Comparison of ENCODE assay signal across 8 cellular contexts in genomic region chr10:132185601-132186487, GRCh38. TPM values are rescaled to one million over a fixed set of nuclear protein-coding genes. Genes with fewer than 3 reads are reported as not detected.
A peak's percentile ranks its signal among the peaks of the same experiment; 100 is the strongest.
DNase-seq lines count a peak whose midpoint lies in the region; ATAC-seq, FAIRE-seq and TF ChIP-seq lines count a peak whose summit lies in the region.

No MANE protein-coding gene starts in this region.

- H3K9ac ChIP-seq in GM12878 (ENCODE audit: control insufficient read depth, insufficient read depth, low read length) (no peak overlapping the region), kidney (ENCODE audit: low read length in 2 of 2) (no peak overlapping the region)

- H3K4me3 Mint-ChIP-seq in T-helper 1 cell treated with Interleukin-12 subunit alpha and Interleukin-12 subunit beta and Interleukin-4 antibody, amounts not matched to agents 30 μg/mL and 1 μg/mL, for 36 hours, result peak overlapping the region; percentile 70

- no peaks in the 10 kb centered on the region for H3K9me3 Mint-ChIP-seq in T-helper 1 cell treated with Interleukin-12 subunit alpha and Interleukin-12 subunit beta and Interleukin-4 antibody, amounts not matched to agents 30 μg/mL and 1 μg/mL, for 36 hours

- SMC1A ChIA-PET in GM12878 (lab: Charles Lee; ENCODE audit: uncharacterized antibody, unreplicated experiment), result no interaction called here

- no peak for ATAC-seq in GM12878

- in situ Hi-C loops in Caki2 (cut with HindIII; ENCODE audit: low pct_unique_long_range_greater_than_20kb, low sequenced_read_pairs), result no loop called here
- in situ Hi-C loops in GM12878 (cut with MboI), result no loop called here

- H2AFZ ChIP-seq in GM12878 (ENCODE audit: control insufficient read depth, low read depth, low read length), result no peak overlapping the region

- H3K36me3 Mint-ChIP-seq in T-helper 1 cell treated with Interleukin-12 subunit alpha and Interleukin-12 subunit beta and Interleukin-4 antibody, amounts not matched to agents 30 μg/mL and 1 μg/mL, for 36 hours (ENCODE audit: low read depth), result peaks cover 6% of the 10 kb centered on the region

- no peak for TF ChIP-seq RAD21 in GM12878 (IDR thresholded peaks at IDR 0.05; ENCODE audit: insufficient read depth, low read depth, low read length)

- no peak for TF ChIP-seq EP300 in GM12878 (IDR thresholded peaks at IDR 0.05; ENCODE audit: borderline replicate concordance in 1 of 2, control insufficient read depth in 1 of 2, low read depth in 2 of 2, low read length in 2 of 2)

- H3K4me1 Mint-ChIP-seq in T-helper 1 cell treated with Interleukin-12 subunit alpha and Interleukin-12 subunit beta and Interleukin-4 antibody, amounts not matched to agents 30 μg/mL and 1 μg/mL, for 36 hours (ENCODE audit: low read depth), result peaks cover 11% of the 10 kb centered on the region

- TF ChIP-seq POLR2A in GM12878 (IDR thresholded peaks at IDR 0.05; ENCODE audit: low read depth, low read length), result no peak

- no TSS peak for BruUV-seq in GM12878 (replicated peaks; lab: Mats Ljungman, UMichigan)

- no peak overlapping the region for H3K4me3 ChIP-seq in GM12878
- H3K4me3 ChIP-seq in kidney (ENCODE audit: low read length in 2 of 2), result no peak overlapping the region

- RAD21 ChIA-PET in GM12878 (lab: Charles Lee; ENCODE audit: unreplicated experiment), result no interaction called here

- POLR2A ChIA-PET in GM12878 (lab: Charles Lee), result no interaction called here

- no peak overlapping the region for H3K4me2 ChIP-seq in GM12878 (ENCODE audit: control insufficient read depth, insufficient read depth)

- DNase-seq in Caki2 (ENCODE audit: low read depth) (peak; percentile 58), GM12878 (ENCODE audit: low read depth, low spot score) (no peak), kidney (peak; percentile 83), urothelium cell line (ENCODE audit: low spot score) (no peak), SK-N-DZ (ENCODE audit: low spot score) (no peak), foreskin melanocyte (no peak)
- peak in 2 of 3 experiments; percentile 22 to 55 for DNase-seq in stimulated activated CD4-positive, alpha-beta T cell treated with anti-CD3 and anti-CD28 coated beads, TNF-alpha, amount 100 ng/mL, for 24 hours (ENCODE audit: low read depth in 3 of 3)

- no peak overlapping the region for H3K27ac Mint-ChIP-seq in T-helper 1 cell treated with Interleukin-12 subunit alpha and Interleukin-12 subunit beta and Interleukin-4 antibody, amounts not matched to agents 30 μg/mL and 1 μg/mL, for 36 hours

- 52% methylated on average over 65 of the region's 99 CpGs for WGBS in GM12878 (ENCODE audit: insufficient coverage, insufficient replicate concordance, low lambda C conversion rate, missing lambda C conversion rate)

- H3K36me3 ChIP-seq in GM12878 (ENCODE audit: control insufficient read depth in 2 of 2, insufficient read depth in 2 of 2, low read length in 1 of 2) (no peaks in the 10 kb centered on the region), kidney (ENCODE audit: control insufficient read depth in 1 of 2, insufficient read depth in 2 of 2, low read length in 2 of 2) (no peaks in the 10 kb centered on the region)

- H3K79me2 ChIP-seq in GM12878 (ENCODE audit: control insufficient read depth, insufficient read depth, low read length), result no peaks in the 10 kb centered on the region

- H3K27me3 Mint-ChIP-seq in T-helper 1 cell treated with Interleukin-12 subunit alpha and Interleukin-12 subunit beta and Interleukin-4 antibody, amounts not matched to agents 30 μg/mL and 1 μg/mL, for 36 hours (ENCODE audit: low read depth), result peaks cover 45% of the 10 kb centered on the region

- H3K27me3 ChIP-seq in GM12878 (replicated peaks in 1 of 2; ENCODE audit: control insufficient read depth in 2 of 2, insufficient read depth in 2 of 2, low read length in 1 of 2), result no peaks in the 10 kb centered on the region

- intact Hi-C loops in GM12878 (cut with micrococcal nuclease; ENCODE audit: unreplicated experiment), result no loop called here
- intact Hi-C loops in kidney (cut with DNase I), result no loop called here

- H3K9me3 ChIP-seq in GM12878 (replicated peaks; ENCODE audit: control insufficient read depth, insufficient read depth, low read length) (no peaks in the 10 kb centered on the region; the same call in 2 of the 3 replicates), kidney (ENCODE audit: control insufficient read depth in 1 of 2, low read length in 2 of 2) (no peaks in the 10 kb centered on the region)

- CTCF ChIA-PET in GM12878 (lab: Yijun Ruan, JAX), result no interaction called here

- H3K27ac ChIP-seq in GM12878 (ENCODE audit: control insufficient read depth, insufficient read depth) (no peak overlapping the region), kidney (ENCODE audit: low read depth in 2 of 2, low read length in 2 of 2) (no peak overlapping the region)

- H3K4me1 ChIP-seq in GM12878 (ENCODE audit: control insufficient read depth, insufficient read depth, low read length), result no peaks in the 10 kb centered on the region
- H3K4me1 ChIP-seq in kidney (ENCODE audit: control insufficient read depth in 1 of 2, insufficient read depth in 1 of 2, low read depth in 1 of 2, low read length in 2 of 2), result peaks cover 0 to 4% of the 10 kb centered on the region in 2 donors

- TF ChIP-seq CTCF in GM12878 (IDR thresholded peaks at IDR 0.05 in 2 of 3, conservative IDR thresholded peaks at IDR 0.05 in 1 of 3; ENCODE audit: control insufficient read depth in 2 of 3, extremely low read depth in 1 of 3, insufficient read depth in 1 of 3, low read depth in 3 of 3, low read length in 3 of 3), result no peak
- no peak for TF ChIP-seq CTCF in kidney (IDR thresholded peaks at IDR 0.05; ENCODE audit: borderline replicate concordance, extremely low read depth, insufficient read depth)

- no peaks in the 10 kb centered on the region for H4K20me1 ChIP-seq in GM12878 (ENCODE audit: control insufficient read depth, insufficient read depth)

- no peak for FAIRE-seq in GM12878 (lab: Jason Lieb, UNC)
- FAIRE-seq in kidney (lab: Jason Lieb, UNC), result no peak
- no peak for FAIRE-seq in urothelium cell line (lab: Jason Lieb, UNC)

TF ChIP-seq in GM12878, 131 proteins besides CTCF, POLR2A, EP300 and RAD21:
- TF ChIP-seq BACH1 (IDR thresholded peaks at IDR 0.05; ENCODE audit: borderline replicate concordance) (no peak), REST (IDR thresholded peaks at IDR 0.05; ENCODE audit: low read depth, low read length) (peak; percentile 66; the same call in 1 of the 2 replicates)

RNA-seq across cellular contexts. Expression of gene DPYSL4, which starts 0.9 kb away (rescaled TPM):
- 0.14 TPM in 1 of 2 replicates, not detected in the other for total RNA-seq in Caki2 (2014; rRNA removed; shearing (Covaris generic); ENCODE audit: low replicate concordance)
- not detected in 2 replicates for total RNA-seq in GM12878 (2013; cell fraction: nucleolus; rRNA removed)
- total RNA-seq in GM12878 (2014; rRNA removed) (not detected in 2 replicates), GM12878 (2014; rRNA removed; fragmentation: Illumina TruSeq; extraction: Trizol) (not detected in 2 replicates), GM12878 (2021) (0.16 and 0.21 TPM in 2 replicates), kidney (0.60 TPM)
- polyA plus RNA-seq in GM12878 (2011; ENCODE audit: low read depth), result 0.46 TPM
- polyA plus RNA-seq in GM12878 (2011; rRNA removed) (not detected in 2 replicates), GM12878 (2014; fragmentation: Illumina TruSeq; extraction: Trizol) (not detected in 2 replicates), GM12878 (2014; fragmentation: Nextera tagmentation; extraction: Ambion mirVana) (not detected), GM12878 (2014; rRNA removed) (0.42 TPM in 1 of 2 replicates, not detected in the other), GM12878 (2016; fragmentation: Nextera tagmentation; extraction: Ambion mirVana) (under 1 TPM in 1 of 2 experiments, not detected in 1; 0.10 TPM), kidney (ENCODE audit: insufficient read depth, low read depth, low replicate concordance) (not detected)
- polyA plus RNA-seq in GM12878 (2011; cell fraction: cytosol; rRNA removed), result not detected in 2 replicates
- polyA plus RNA-seq in GM12878 (2011; cell fraction: nucleus; rRNA removed), result not detected in 2 replicates
- polyA plus RNA-seq in GM12878 (2012), result 1.1 and 2.0 TPM in 2 replicates
- polyA minus RNA-seq in GM12878 (2011; rRNA and poly(A)+ RNA removed), result not detected in 2 replicates
- polyA minus RNA-seq in GM12878 (2011; cell fraction: cytosol; rRNA and poly(A)+ RNA removed), result not detected in 2 replicates
- polyA minus RNA-seq in GM12878 (2011; cell fraction: nucleus; rRNA and poly(A)+ RNA removed), result not detected in 2 replicates
- polyA plus RNA-seq in SK-N-DZ (2014; cell fraction: cytosol; rRNA removed), result 107 and 116 TPM in 2 replicates
- polyA plus RNA-seq in SK-N-DZ (2014; cell fraction: nucleus; rRNA removed), result 180 and 190 TPM in 2 replicates

Comparison
In these comparisons a context has a peak if more than half of its experiments do, and no peak if none do; other contexts are left out.
1. DNase-seq: peak in Caki2 (single experiment), kidney (single experiment) and stimulated activated CD4-positive, alpha-beta T cell treated with anti-CD3 and anti-CD28 coated beads, TNF-alpha, amount 100 ng/mL, for 24 hours (2 of 3); none in GM12878 (single experiment), urothelium cell line (single experiment), SK-N-DZ (single experiment) and foreskin melanocyte (single experiment).